1 cellular context compared by ENCODE assay signal in the genomic region with DNA sequence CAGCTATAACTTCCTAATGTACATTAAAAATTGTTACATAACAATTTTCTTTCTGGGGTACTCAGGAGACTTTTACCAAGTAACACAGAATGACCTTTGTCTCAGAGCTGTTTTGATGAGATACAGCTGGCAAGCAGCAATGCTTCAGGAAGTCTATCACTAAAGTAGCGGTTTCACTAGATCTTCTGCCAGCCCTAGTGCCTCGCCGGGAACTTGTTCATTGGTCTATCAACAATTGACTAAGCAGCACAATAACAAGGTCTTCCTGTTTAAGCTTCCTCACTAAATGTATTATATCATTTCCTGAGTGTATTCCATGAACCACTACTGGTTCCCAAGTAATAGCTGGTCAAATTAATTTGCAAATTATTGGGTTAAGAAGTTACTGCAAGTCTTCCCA.
TF ChIP-seq lines count a peak whose summit lies in the region.

No MANE protein-coding gene starts in this region.

TF ChIP-seq in SK-N-SH, 30 proteins besides CTCF, POLR2A, EP300 and RAD21 (continued from another document):
- no peak for TF ChIP-seq SMC3 (IDR thresholded peaks at IDR 0.05; ENCODE audit: low read depth, low read length)
